1 cellular context compared by ENCODE assay signal in the genomic region with DNA sequence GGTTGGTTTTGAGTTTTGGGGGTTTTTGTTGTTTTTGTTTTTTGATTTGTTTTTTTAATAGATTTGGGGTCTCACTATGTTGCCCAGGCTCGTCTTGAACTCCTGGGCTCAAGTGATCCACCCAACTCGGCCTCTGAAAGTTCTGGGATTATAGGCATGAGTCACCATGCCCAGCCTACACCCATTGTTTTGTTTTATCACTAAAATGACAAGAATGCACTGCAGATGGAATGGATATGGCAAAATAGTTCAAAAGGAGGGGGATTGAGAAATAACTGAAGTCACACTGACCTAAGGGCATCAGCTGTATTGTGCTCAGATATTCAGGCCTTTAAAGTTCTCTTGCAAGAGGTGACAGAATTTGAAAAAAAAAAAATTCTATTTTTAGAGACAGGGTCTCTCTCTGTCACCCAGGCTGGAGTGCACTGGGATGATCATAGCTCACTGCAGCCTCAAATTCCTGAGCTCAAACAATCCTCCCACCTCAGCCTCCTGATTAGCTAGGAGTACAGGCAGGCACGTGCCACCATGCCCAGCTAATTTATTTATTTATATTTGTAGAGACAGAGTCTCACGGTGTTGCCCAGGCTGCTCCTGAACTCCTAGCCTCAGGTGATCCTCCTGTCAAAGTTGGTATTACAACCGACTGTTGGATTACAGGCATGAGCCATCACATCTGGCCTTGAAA.
TF ChIP-seq lines count a peak whose summit lies in the region.

No MANE protein-coding gene starts in this region.

TF ChIP-seq in HepG2, 621 proteins besides CTCF, POLR2A, EP300 and RAD21 (continued from another document):
- TF ChIP-seq, protein P1, sequence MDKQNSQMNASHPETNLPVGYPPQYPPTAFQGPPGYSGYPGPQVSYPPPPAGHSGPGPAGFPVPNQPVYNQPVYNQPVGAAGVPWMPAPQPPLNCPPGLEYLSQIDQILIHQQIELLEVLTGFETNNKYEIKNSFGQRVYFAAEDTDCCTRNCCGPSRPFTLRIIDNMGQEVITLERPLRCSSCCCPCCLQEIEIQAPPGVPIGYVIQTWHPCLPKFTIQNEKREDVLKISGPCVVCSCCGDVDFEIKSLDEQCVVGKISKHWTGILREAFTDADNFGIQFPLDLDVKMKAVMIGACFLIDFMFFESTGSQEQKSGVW (CRISPR knock-in tag; IDR thresholded peaks at IDR 0.05; ENCODE audit: borderline replicate concordance) = no peak
- TF ChIP-seq ZBTB20 (CRISPR knock-in tag; IDR thresholded peaks at IDR 0.05; ENCODE audit: borderline replicate concordance, low read depth) = no peak
- TF ChIP-seq, protein P2, sequence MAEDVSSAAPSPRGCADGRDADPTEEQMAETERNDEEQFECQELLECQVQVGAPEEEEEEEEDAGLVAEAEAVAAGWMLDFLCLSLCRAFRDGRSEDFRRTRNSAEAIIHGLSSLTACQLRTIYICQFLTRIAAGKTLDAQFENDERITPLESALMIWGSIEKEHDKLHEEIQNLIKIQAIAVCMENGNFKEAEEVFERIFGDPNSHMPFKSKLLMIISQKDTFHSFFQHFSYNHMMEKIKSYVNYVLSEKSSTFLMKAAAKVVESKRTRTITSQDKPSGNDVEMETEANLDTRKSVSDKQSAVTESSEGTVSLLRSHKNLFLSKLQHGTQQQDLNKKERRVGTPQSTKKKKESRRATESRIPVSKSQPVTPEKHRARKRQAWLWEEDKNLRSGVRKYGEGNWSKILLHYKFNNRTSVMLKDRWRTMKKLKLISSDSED (CRISPR knock-in tag; IDR thresholded peaks at IDR 0.05) = no peak
- no peak for TF ChIP-seq MTF2 (CRISPR knock-in tag; IDR thresholded peaks at IDR 0.05; ENCODE audit: borderline replicate concordance)
- 0 out of 2 replicates have a peak, but pooled peaks have one; percentile 23 for TF ChIP-seq ZNF644 (CRISPR knock-in tag; IDR thresholded peaks at IDR 0.05; ENCODE audit: low read depth)
- no peak for TF ChIP-seq ONECUT2 (CRISPR knock-in tag; IDR thresholded peaks at IDR 0.05)
- TF ChIP-seq, protein P3, sequence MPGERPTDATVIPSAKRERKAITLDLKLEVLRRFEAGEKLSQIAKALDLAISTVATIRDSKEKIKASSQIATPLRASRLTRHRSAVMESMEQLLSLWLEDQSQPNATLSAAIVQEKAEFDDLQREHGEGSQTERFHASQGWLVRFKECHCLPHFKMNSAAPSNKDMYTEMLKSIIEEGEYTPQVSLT (CRISPR knock-in tag; IDR thresholded peaks at IDR 0.05; ENCODE audit: borderline replicate concordance, low read depth) = no peak
- TF ChIP-seq ZNF616 (CRISPR knock-in tag; IDR thresholded peaks at IDR 0.05; ENCODE audit: low read depth) = no peak
- no peak for TF ChIP-seq ZNF333 (CRISPR knock-in tag; IDR thresholded peaks at IDR 0.05; ENCODE audit: borderline replicate concordance)
- no peak for TF ChIP-seq RELA (CRISPR knock-in tag; IDR thresholded peaks at IDR 0.05)
- TF ChIP-seq, protein P4, sequence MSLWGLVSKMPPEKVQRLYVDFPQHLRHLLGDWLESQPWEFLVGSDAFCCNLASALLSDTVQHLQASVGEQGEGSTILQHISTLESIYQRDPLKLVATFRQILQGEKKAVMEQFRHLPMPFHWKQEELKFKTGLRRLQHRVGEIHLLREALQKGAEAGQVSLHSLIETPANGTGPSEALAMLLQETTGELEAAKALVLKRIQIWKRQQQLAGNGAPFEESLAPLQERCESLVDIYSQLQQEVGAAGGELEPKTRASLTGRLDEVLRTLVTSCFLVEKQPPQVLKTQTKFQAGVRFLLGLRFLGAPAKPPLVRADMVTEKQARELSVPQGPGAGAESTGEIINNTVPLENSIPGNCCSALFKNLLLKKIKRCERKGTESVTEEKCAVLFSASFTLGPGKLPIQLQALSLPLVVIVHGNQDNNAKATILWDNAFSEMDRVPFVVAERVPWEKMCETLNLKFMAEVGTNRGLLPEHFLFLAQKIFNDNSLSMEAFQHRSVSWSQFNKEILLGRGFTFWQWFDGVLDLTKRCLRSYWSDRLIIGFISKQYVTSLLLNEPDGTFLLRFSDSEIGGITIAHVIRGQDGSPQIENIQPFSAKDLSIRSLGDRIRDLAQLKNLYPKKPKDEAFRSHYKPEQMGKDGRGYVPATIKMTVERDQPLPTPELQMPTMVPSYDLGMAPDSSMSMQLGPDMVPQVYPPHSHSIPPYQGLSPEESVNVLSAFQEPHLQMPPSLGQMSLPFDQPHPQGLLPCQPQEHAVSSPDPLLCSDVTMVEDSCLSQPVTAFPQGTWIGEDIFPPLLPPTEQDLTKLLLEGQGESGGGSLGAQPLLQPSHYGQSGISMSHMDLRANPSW (CRISPR knock-in tag; IDR thresholded peaks at IDR 0.05; ENCODE audit: borderline replicate concordance) = no peak
